ENCODE assay signal across 13 cellular contexts in the genomic region with DNA sequence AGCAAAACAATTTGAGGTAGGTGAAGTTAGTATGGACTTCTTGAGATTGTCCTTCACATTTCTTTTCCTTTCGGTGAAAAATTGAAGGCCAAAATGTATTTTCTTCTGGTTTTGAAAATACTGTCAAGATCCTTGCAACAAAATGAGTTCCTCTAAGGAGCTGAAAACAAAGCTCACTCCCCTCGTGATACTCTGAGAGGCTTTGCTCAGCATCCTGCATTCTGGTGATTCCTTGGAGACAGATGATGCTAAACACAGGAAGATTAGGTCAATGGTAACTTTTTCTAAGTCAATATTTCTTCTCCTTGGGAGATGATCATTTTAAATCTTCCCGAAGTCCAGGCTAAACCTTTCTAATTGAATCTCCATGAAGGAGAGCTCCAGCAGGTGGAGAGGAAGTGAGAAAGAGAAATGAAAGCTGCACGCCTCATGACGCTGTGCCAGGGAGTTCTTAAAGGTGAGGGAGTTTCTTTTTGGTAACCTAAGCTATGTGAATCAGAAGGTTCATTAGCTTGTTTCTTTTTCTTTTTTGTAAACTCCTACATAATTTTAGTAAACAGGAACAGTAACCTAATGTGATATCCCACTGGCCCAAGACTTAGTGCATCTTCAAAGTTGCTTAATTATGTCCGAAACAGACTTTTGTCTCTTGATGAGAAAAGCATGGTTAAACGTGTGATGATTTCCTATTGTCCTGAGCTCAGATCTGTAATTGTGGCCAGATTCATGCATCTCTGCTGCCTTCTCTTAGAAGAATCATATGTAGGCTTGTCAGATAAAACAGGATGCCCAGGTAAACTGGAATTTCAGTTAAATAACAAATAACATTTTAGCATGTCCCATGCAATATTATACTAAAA. TPM values are rescaled to one million over a fixed set of nuclear protein-coding genes. Genes with fewer than 3 reads are reported as not detected.
A peak's percentile ranks its signal among the peaks of the same experiment; 100 is the strongest.
DNase-seq lines count a peak whose midpoint lies in the region; ATAC-seq, FAIRE-seq and TF ChIP-seq lines count a peak whose summit lies in the region.
"Had no signal": no experiment of that assay in that cellular context is flagged by ENCODE, and none has a peak within 500 bp of the region (broad histone marks: within the 10 kb centered on the region; RNA-seq: fewer than 3 reads in every experiment).

No MANE protein-coding gene starts in this region.

- peaks cover 56% of the 10 kb centered on the region for H3K4me1 ChIP-seq in KMS-11 (ENCODE audit: low read depth, poor library complexity, severe bottlenecking)
- H3K4me1 ChIP-seq: lower lobe of right lung had no signal

- peak overlapping the region; percentile 58 for H3K4me2 ChIP-seq in KMS-11

- H3K36me3 ChIP-seq in KMS-11 (ENCODE audit: insufficient read depth): no peaks in the 10 kb centered on the region
- H3K36me3 ChIP-seq: lower lobe of right lung had no signal

- ATAC-seq in GM19463 (IDR thresholded peaks at IDR 0.05; ENCODE audit: unreplicated experiment): peak; percentile 95
- peak; percentile 93 for ATAC-seq in HG02943 (IDR thresholded peaks at IDR 0.05; ENCODE audit: low read depth, unreplicated experiment)
- ATAC-seq: lower lobe of right lung, psoas muscle had no signal

- TF ChIP-seq CTCF in GM13977 (IDR thresholded peaks at IDR 0.05; ENCODE audit: extremely low read depth, insufficient read depth, missing control alignments) (no peak), KMS-11 (conservative IDR thresholded peaks at IDR 0.05; ENCODE audit: low read depth, low read length) (no peak), D721Med (IDR thresholded peaks at IDR 0.05; ENCODE audit: insufficient read depth, missing control alignments) (no peak), lower leg skin (IDR thresholded peaks at IDR 0.05) (no peak)

- peak overlapping the region; percentile 62; the same call in 1 of the 2 replicates for H3K27ac ChIP-seq in KMS-11
- H3K27ac ChIP-seq: lower lobe of right lung, psoas muscle had no signal

- peak overlapping the region; percentile 18; the same call in 1 of the 2 replicates for H3K9ac ChIP-seq in KMS-11

- no peak for FAIRE-seq in D721Med (lab: Jason Lieb, UNC)
- FAIRE-seq: TTC549 had no signal

- no peaks in the 10 kb centered on the region for H4K20me1 ChIP-seq in KMS-11 (ENCODE audit: insufficient read depth)

- no peaks in the 10 kb centered on the region for H3K27me3 ChIP-seq in KMS-11 (ENCODE audit: insufficient read depth, low read depth)

- no peak for TF ChIP-seq POLR2A in lower leg skin (IDR thresholded peaks at IDR 0.05)

- H3K4me3 ChIP-seq in KMS-11 (IDR thresholded peaks at IDR 0.05; ENCODE audit: insufficient read depth, low read depth, low read length) (no peak overlapping the region), lower leg skin (ENCODE audit: low read depth, poor library complexity, severe bottlenecking) (no peak overlapping the region)
- H3K4me3 ChIP-seq: lower lobe of right lung, psoas muscle had no signal

- H2AFZ ChIP-seq in KMS-11 (ENCODE audit: low read depth): no peak overlapping the region

- DNase-seq in GM13977 (ENCODE audit: low spot score) (peak; percentile 34), NCI-H2196 (lab: John Stamatoyannopoulos, UW; ENCODE audit: unreplicated experiment) (no peak), D721Med (ENCODE audit: insufficient read length, low spot score) (no peak), lower leg skin (ENCODE audit: low spot score in 2 of 2) (no peak), NCI-H187 (lab: John Stamatoyannopoulos, UW) (no peak)
- DNase-seq: activated gamma-delta T cell treated with Interleukin-2 at 50 U/mL for 16 hours, GDM1, lower lobe of right lung, psoas muscle had no signal

- in situ Hi-C loops in GM13977 (cut with MboI; ENCODE audit: low pct_unique_long_range_greater_than_20kb, low sequenced_read_pairs, unreplicated experiment): no loop called here

- intact Hi-C loops in lower leg skin (cut with DNase I; ENCODE audit: low total_unique reads): loop anchor here (10.0 kb wide), 1 partner anchor 1458 kb away; a partner anchor contains a TSS

- H3K79me2 ChIP-seq in KMS-11 (ENCODE audit: insufficient read depth, low read depth): peaks cover 82% of the 10 kb centered on the region

- 63 to 68% methylated on average over 7 of the region's 7 CpGs for WGBS in lower leg skin, 2 donors

RNA-seq across cellular contexts. Expression of a gene that starts 15.0 kb away (rescaled TPM):
- total RNA-seq in lower leg skin: 1 to 10 TPM in 2 of 4 donors, under 1 TPM in 2; 0.59 to 1.8 (median 1.3) TPM
